1 cellular context compared by ENCODE assay signal in the genomic region with DNA sequence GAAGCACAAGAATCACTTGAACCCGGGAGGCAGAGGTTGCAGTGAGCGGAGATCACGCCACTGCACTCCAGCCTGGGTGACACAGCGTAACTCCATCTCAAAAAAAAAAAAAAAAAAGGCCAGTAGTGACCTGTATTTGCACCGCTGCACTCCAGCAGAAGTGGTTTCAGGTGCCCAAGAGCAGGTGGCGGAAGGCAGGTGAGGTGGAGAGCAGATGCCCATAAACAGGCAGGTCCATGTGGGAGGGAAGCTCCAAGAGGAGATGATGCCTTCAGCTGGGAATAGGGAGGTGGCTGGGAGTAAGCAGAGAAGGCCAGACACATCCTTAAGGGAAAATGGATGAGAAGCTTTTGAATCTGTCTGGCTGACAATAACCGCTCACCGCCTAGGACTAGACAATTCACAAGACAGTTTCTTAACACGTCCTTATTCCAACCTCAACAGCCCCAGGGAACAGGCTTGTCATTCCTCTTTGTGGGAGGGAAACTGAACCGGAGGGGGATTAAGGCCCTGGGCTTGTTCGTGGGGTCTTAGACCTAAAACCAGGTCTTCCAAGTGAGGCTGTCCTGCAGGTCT.
TF ChIP-seq lines count a peak whose summit lies in the region.

No MANE protein-coding gene starts in this region.

TF ChIP-seq in SK-N-SH treated with all-trans-retinoic acid at 6 μM for 48 hours, 23 proteins besides CTCF, POLR2A, EP300 and RAD21 (continued from another document):
- TF ChIP-seq TSHZ2 (CRISPR knock-in tag; IDR thresholded peaks at IDR 0.05) (no peak), ZNF565 (CRISPR knock-in tag; conservative IDR thresholded peaks at IDR 0.05; ENCODE audit: low read depth) (no peak), GLIS3 (CRISPR knock-in tag; IDR thresholded peaks at IDR 0.05) (no peak)
TF ChIP-seq in SK-N-SH treated with all-trans-retinoic acid at 6 μM for 48 hours: peak in this region for 0.
